Comparison of ENCODE assay signal across 20 cellular contexts in genomic region chr5:69113851-69114250, GRCh38. TPM values are rescaled to one million over a fixed set of nuclear protein-coding genes. Genes with fewer than 3 reads are reported as not detected.
DNase-seq lines count a peak whose midpoint lies in the region; ATAC-seq and TF ChIP-seq lines count a peak whose summit lies in the region.
"Had no signal": no experiment of that assay in that cellular context is flagged by ENCODE, and none has a peak within 500 bp of the region (broad histone marks: within the 10 kb centered on the region; RNA-seq: fewer than 3 reads in every experiment).

No MANE protein-coding gene starts in this region.

- H3K9me3 ChIP-seq in breast epithelium (no peaks in the 10 kb centered on the region), SK-N-SH (no peaks in the 10 kb centered on the region), testis (no peaks in the 10 kb centered on the region)
- H3K9me3 ChIP-seq: A549 had no signal

- CTCF ChIA-PET in MCF 10A (lab: Yijun Ruan, JAX), result interaction anchor here (1.8 kb wide), 1 partner anchor 20 kb away, joined by 7 read pairs; the partner anchor contains the start of gene SLC30A5
- CTCF ChIA-PET in SK-N-SH (lab: Yijun Ruan, JAX), result interaction anchor here (0.5 to 0.7 kb wide), 2 partner anchors 30 to 292 kb away, joined by 3 read pairs; no protein-coding TSS in a partner anchor

- DNase-seq in MCF 10A (ENCODE audit: unreplicated experiment), result no peak
- no peak for DNase-seq in breast epithelium (ENCODE audit: low spot score in 2 of 2)
- DNase-seq in SK-N-SH, result no peak
- DNase-seq in iris pigment epithelial cell (ENCODE audit: low read depth), result peak; percentile 5
- no peak for DNase-seq in testis
- no peak for DNase-seq in NCI-H2227 (lab: John Stamatoyannopoulos, UW; ENCODE audit: unreplicated experiment)
- DNase-seq: CD4-positive, alpha-beta memory T cell; DMS153; DMS79; GF-D8; GOT3; H7; KG1 had no signal

- POLR2A ChIA-PET in MCF 10A (lab: Yijun Ruan, JAX) (no interaction called here), SK-N-SH (lab: Yijun Ruan, JAX) (no interaction called here)

- 46% methylated on average over 1 of the region's 1 CpG for WGBS in SK-N-SH (ENCODE audit: low lambda C conversion rate)
- WGBS in testis, 2 donors, result 73 to 90% methylated on average over 1 of the region's 1 CpG

- H3K4me1 Mint-ChIP-seq in MCF 10A (ENCODE audit: insufficient read depth, unreplicated experiment), result no peaks in the 10 kb centered on the region
- H3K4me1 Mint-ChIP-seq: CD14-positive monocyte; CD4-positive, alpha-beta memory T cell had no signal

- H3K27ac Mint-ChIP-seq in MCF 10A (ENCODE audit: low read depth, unreplicated experiment), result peak overlapping the region; percentile 22
- H3K27ac Mint-ChIP-seq: CD14-positive monocyte had no signal

- no peak for TF ChIP-seq POLR2A in breast epithelium (IDR thresholded peaks at IDR 0.05)
- no peak for TF ChIP-seq POLR2A in testis (IDR thresholded peaks at IDR 0.05)

- H3K4me2 ChIP-seq in SK-N-SH, result no peak overlapping the region
- H3K4me2 ChIP-seq: A549, BLaER1 had no signal

- H4K20me1 ChIP-seq in SK-N-SH (ENCODE audit: insufficient read depth), result no peaks in the 10 kb centered on the region
- H4K20me1 ChIP-seq: BLaER1 had no signal

- no peak for TF ChIP-seq RAD21 in SK-N-SH (IDR thresholded peaks at IDR 0.05; ENCODE audit: low read length)

- ATAC-seq in GM18907 (IDR thresholded peaks at IDR 0.05; ENCODE audit: unreplicated experiment), result no peak
- ATAC-seq: A549, HCT116, HepG2 had no signal

- H3F3A ChIP-seq in SK-N-SH (replicated peaks; ENCODE audit: insufficient read depth), result peaks cover 14% of the 10 kb centered on the region

- no peaks in the 10 kb centered on the region for H3K9me2 ChIP-seq in SK-N-SH

- H3K4me1 ChIP-seq in breast epithelium (no peaks in the 10 kb centered on the region), SK-N-SH (ENCODE audit: control insufficient read depth in 1 of 2, insufficient read depth in 2 of 2, low read depth in 1 of 2, low read length in 1 of 2) (no peaks in the 10 kb centered on the region; a peak in 1 of 4 replicates), testis (no peaks in the 10 kb centered on the region)
- H3K4me1 ChIP-seq: BLaER1 had no signal

- no peak overlapping the region for H3K4me3 Mint-ChIP-seq in MCF 10A (ENCODE audit: unreplicated experiment)
- H3K4me3 Mint-ChIP-seq: CD14-positive monocyte; CD4-positive, alpha-beta memory T cell had no signal

- no peak overlapping the region for H3K4me3 ChIP-seq in breast epithelium
- H3K4me3 ChIP-seq in SK-N-SH (ENCODE audit: low read depth in 2 of 2, low read length in 1 of 2), result no peak overlapping the region
- no peak overlapping the region for H3K4me3 ChIP-seq in testis
- H3K4me3 ChIP-seq: A549, BLaER1 had no signal

- peaks cover 4% of the 10 kb centered on the region for H3K36me3 ChIP-seq in breast epithelium
- H3K36me3 ChIP-seq in SK-N-SH (replicated peaks in 1 of 2; ENCODE audit: control insufficient read depth in 1 of 2, insufficient read depth in 2 of 2, low read length in 1 of 2), result peaks cover 64 to 78% of the 10 kb centered on the region in 2 experiments
- H3K36me3 ChIP-seq in testis (ENCODE audit: low read depth, missing control alignments), result no peaks in the 10 kb centered on the region

- no peaks in the 10 kb centered on the region for H3K27me3 Mint-ChIP-seq in MCF 10A (ENCODE audit: insufficient read depth, unreplicated experiment)
- H3K27me3 Mint-ChIP-seq: CD4-positive, alpha-beta memory T cell had no signal

- H3K79me2 ChIP-seq in SK-N-SH (ENCODE audit: insufficient read depth), result no peaks in the 10 kb centered on the region

- no peaks in the 10 kb centered on the region for H3K9me3 Mint-ChIP-seq in MCF 10A (ENCODE audit: unreplicated experiment)
- H3K9me3 Mint-ChIP-seq: CD14-positive monocyte; CD4-positive, alpha-beta memory T cell had no signal

- no peaks in the 10 kb centered on the region for H3K27me3 ChIP-seq in breast epithelium
- H3K27me3 ChIP-seq in SK-N-SH (ENCODE audit: insufficient read depth), result no peaks in the 10 kb centered on the region
- H3K27me3 ChIP-seq in testis, result no peaks in the 10 kb centered on the region
- H3K27me3 ChIP-seq: BLaER1 had no signal

- TF ChIP-seq CTCF in MCF 10A (IDR thresholded peaks at IDR 0.05; ENCODE audit: unreplicated experiment), result no peak
- no peak for TF ChIP-seq CTCF in breast epithelium (IDR thresholded peaks at IDR 0.05)
- no peak for TF ChIP-seq CTCF in SK-N-SH (IDR thresholded peaks at IDR 0.05)
- TF ChIP-seq CTCF in testis (IDR thresholded peaks at IDR 0.05), result no peak

- BruUV-seq in MCF 10A (replicated peaks; lab: Mats Ljungman, UMichigan), result no TSS peak

- TF ChIP-seq EP300 in SK-N-SH (IDR thresholded peaks at IDR 0.05; ENCODE audit: borderline replicate concordance in 1 of 2, low read depth in 1 of 2, low read length in 1 of 2), result no peak

- intact Hi-C loops in MCF 10A (cut with micrococcal nuclease), result no loop called here
- intact Hi-C loops in breast epithelium (cut with DNase I; ENCODE audit: low total_unique reads), result no loop called here
- intact Hi-C loops in testis (cut with DNase I; ENCODE audit: low total_unique reads), result no loop called here

- H3K36me3 Mint-ChIP-seq in MCF 10A (ENCODE audit: insufficient read depth, unreplicated experiment), result peaks cover 64% of the 10 kb centered on the region

- no peak overlapping the region for H3K9ac ChIP-seq in SK-N-SH
- H3K9ac ChIP-seq: BLaER1 had no signal

- H3K27ac ChIP-seq in breast epithelium (no peak overlapping the region), SK-N-SH (ENCODE audit: low read depth in 2 of 2, low read length in 1 of 2) (no peak overlapping the region), testis (no peak overlapping the region)
- H3K27ac ChIP-seq: 22Rv1, A549, BLaER1 had no signal

- no peak overlapping the region for H2AFZ ChIP-seq in SK-N-SH (ENCODE audit: low read depth)

TF ChIP-seq in SK-N-SH, 30 proteins besides CTCF, POLR2A, EP300 and RAD21:
- no peak for TF ChIP-seq NFIC (IDR thresholded peaks at IDR 0.05; ENCODE audit: borderline replicate concordance)
- no peak for TF ChIP-seq CHD2 (IDR thresholded peaks at IDR 0.05; ENCODE audit: low read length, partially characterized antibody)
- peak; percentile 71 for TF ChIP-seq PBX3 (IDR thresholded peaks at IDR 0.05)

RNA-seq across cellular contexts. Expression of gene SLC30A5, which starts 20.0 kb away (rescaled TPM):
- total RNA-seq in MCF 10A (2022) (61.8 and 73.8 TPM in 2 replicates), breast epithelium (10 to 100 TPM; 42.9 to 63.2 (median 52.4) TPM), testis (10 to 100 TPM; 65.0 to 68.0 TPM)
- polyA plus RNA-seq in SK-N-SH (2012; rRNA removed) (28.5 and 32.9 TPM in 2 replicates), testis (ENCODE audit: insufficient read depth, low read depth, low replicate concordance) (33.7 TPM)
- 34.8 and 37.5 TPM in 2 replicates for polyA plus RNA-seq in SK-N-SH (2012; cell fraction: cytosol; rRNA removed)
- polyA plus RNA-seq in SK-N-SH (2012; cell fraction: nucleus; rRNA removed), result 20.4 and 38.5 TPM in 2 replicates

RNA-seq across cellular contexts. Expression of gene CCNB1, which starts 53.1 kb away (rescaled TPM):
- total RNA-seq in MCF 10A (2022) (84.3 and 120 TPM in 2 replicates), breast epithelium (1 to 10 TPM; 5.6 to 9.4 (median 7.5) TPM), testis (10 to 100 TPM; 35.2 to 41.8 TPM)
- polyA plus RNA-seq in SK-N-SH (2012; rRNA removed) (67.8 and 78.6 TPM in 2 replicates), testis (ENCODE audit: insufficient read depth, low read depth, low replicate concordance) (75.9 TPM)
- 89.6 and 95.9 TPM in 2 replicates for polyA plus RNA-seq in SK-N-SH (2012; cell fraction: cytosol; rRNA removed)
- 30.3 and 46.5 TPM in 2 replicates for polyA plus RNA-seq in SK-N-SH (2012; cell fraction: nucleus; rRNA removed)
